Comparison of ENCODE assay signal across 19 cellular contexts in the genomic region with DNA sequence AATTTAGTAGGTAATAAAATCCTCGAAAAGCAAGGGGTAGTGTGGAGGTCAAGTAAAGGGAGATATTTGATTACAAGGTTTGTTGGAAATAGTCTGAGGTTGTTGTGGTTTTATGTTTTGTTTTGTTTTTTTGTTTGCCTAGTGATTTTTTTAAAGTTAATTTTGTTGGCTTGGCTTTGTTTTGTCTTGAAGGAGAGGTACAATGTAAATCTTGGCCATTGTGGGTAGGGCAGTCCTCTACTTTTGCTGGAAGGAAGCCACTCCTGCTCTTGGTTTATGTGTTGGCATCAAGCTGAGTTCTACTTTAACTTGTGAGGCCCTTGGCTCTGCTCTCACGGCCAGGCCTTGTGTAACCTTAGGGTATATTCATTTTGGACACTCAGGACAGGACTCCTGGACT. TPM values are rescaled to one million over a fixed set of nuclear protein-coding genes. Genes with fewer than 3 reads are reported as not detected.
DNase-seq lines count a peak whose midpoint lies in the region; FAIRE-seq and TF ChIP-seq lines count a peak whose summit lies in the region.
"Had no signal": no experiment of that assay in that cellular context is flagged by ENCODE, and none has a peak within 500 bp of the region (broad histone marks: within the 10 kb centered on the region; RNA-seq: fewer than 3 reads in every experiment).

No MANE protein-coding gene starts in this region.

- H3K36me3 ChIP-seq in MG63 (no peaks in the 10 kb centered on the region; the same call in 1 of the 2 replicates), smooth muscle cell (ENCODE audit: low read depth) (no peaks in the 10 kb centered on the region)
- H3K36me3 ChIP-seq: prostate gland had no signal

- H3K4me2 ChIP-seq in smooth muscle cell = peak overlapping the region; percentile 96

- WGBS in smooth muscle cell (ENCODE audit: low lambda C conversion rate) = 58% methylated on average over 2 of the region's 2 CpGs

- H3K4me1 Mint-ChIP-seq in brain (peaks cover 71% of the 10 kb centered on the region), mesothelial cell of epicardium (peaks cover 32% of the 10 kb centered on the region)

- H3K4me1 ChIP-seq in smooth muscle cell (ENCODE audit: low read depth) = peaks cover 32% of the 10 kb centered on the region

- H3K36me3 Mint-ChIP-seq in brain (peaks cover 38% of the 10 kb centered on the region), mesothelial cell of epicardium (peaks cover 5% of the 10 kb centered on the region)

- no peak overlapping the region for H2AFZ ChIP-seq in smooth muscle cell (ENCODE audit: low read depth)

- H3K27me3 ChIP-seq in MG63 = no peaks in the 10 kb centered on the region
- H3K27me3 ChIP-seq in smooth muscle cell (ENCODE audit: low read depth) = no peaks in the 10 kb centered on the region

- H3K9me3 Mint-ChIP-seq in brain = peaks cover 0 to 10% (median 6%) of the 10 kb centered on the region in 5 experiments
- H3K9me3 Mint-ChIP-seq in mesothelial cell of epicardium = peaks cover 5% of the 10 kb centered on the region
- H3K9me3 Mint-ChIP-seq: activated naive CD8-positive, alpha-beta T cell treated with anti-CD3 and anti-CD28 coated beads, Interleukin-2, amount 50 U/mL, for 24 hours; T-helper 2 cell treated with Interferon-gamma antibody and Interleukin-4, amounts not matched to agents 5 μg/mL and 100 μg/mL, for 36 hours had no signal

- TF ChIP-seq CTCF in brain (conservative IDR thresholded peaks at IDR 0.05) (no peak), mesothelial cell of epicardium (IDR thresholded peaks at IDR 0.05; ENCODE audit: unreplicated experiment) (no peak), smooth muscle cell (IDR thresholded peaks at IDR 0.05; ENCODE audit: borderline replicate concordance, insufficient read depth, poor library complexity, severe bottlenecking) (no peak)

- peaks cover 19% of the 10 kb centered on the region for H3F3A ChIP-seq in smooth muscle cell (ENCODE audit: low read depth)

- no peak overlapping the region for H3K4me3 ChIP-seq in MG63
- H3K4me3 ChIP-seq in smooth muscle cell = peak overlapping the region; percentile 91
- H3K4me3 ChIP-seq: mucosa of descending colon, prostate gland had no signal

- FAIRE-seq in RCC 7860 (lab: Jason Lieb, UNC) = no peak

- peaks cover 7% of the 10 kb centered on the region for H3K27me3 Mint-ChIP-seq in brain
- H3K27me3 Mint-ChIP-seq in mesothelial cell of epicardium (ENCODE audit: low read depth) = no peaks in the 10 kb centered on the region

- DNase-seq in MG63 (peak; percentile 55), mesothelial cell of epicardium (ENCODE audit: low spot score in 2 of 2, unreplicated experiment in 2 of 2) (no peak), smooth muscle cell (lab: John Stamatoyannopoulos, UW; ENCODE audit: unreplicated experiment) (no peak), GM19238 (ENCODE audit: insufficient read length, low spot score) (no peak), RCC 7860 (ENCODE audit: low spot score) (no peak), dermis blood vessel endothelial cell (no peak)
- DNase-seq: activated CD4-positive, alpha-beta T cell treated with anti-CD3 and anti-CD28 coated beads for 48 hours; activated naive CD8-positive, alpha-beta T cell treated with anti-CD3 and anti-CD28 coated beads, Interleukin-2, amount 50 U/mL, for 24 hours; activated T-cell treated with anti-CD3 and anti-CD28 coated beads, Interleukin-2, amount 50 U/mL, for 1 hour; DMS 273 treated with DMSO at 0.1 percent for 48 hours; mucosa of descending colon; NCI-H1417 treated with DMSO at 0.1 percent for 48 hours; NCI-H226; SHP77 treated with DMSO at 0.1 percent for 48 hours; stimulated activated CD4-positive, alpha-beta T cell treated with anti-CD3 and anti-CD28 coated beads, Interleukin-15, amount 100 ng/mL, for 24 hours had no signal

- peak overlapping the region in 4 of 5 experiments; percentile 16 to 99 (median 64) for H3K27ac Mint-ChIP-seq in brain
- peak overlapping the region; percentile 83 for H3K27ac Mint-ChIP-seq in mesothelial cell of epicardium
- H3K27ac Mint-ChIP-seq: activated naive CD8-positive, alpha-beta T cell treated with anti-CD3 and anti-CD28 coated beads, Interleukin-2, amount 50 U/mL, for 24 hours; B cell; T-helper 2 cell treated with Interferon-gamma antibody and Interleukin-4, amounts not matched to agents 5 μg/mL and 100 μg/mL, for 36 hours had no signal

- H4K20me1 ChIP-seq in smooth muscle cell (ENCODE audit: low read depth) = peaks cover 71% of the 10 kb centered on the region

- H3K9me3 ChIP-seq in MG63 = no peaks in the 10 kb centered on the region; the same call in 1 of the 2 replicates
- H3K9me3 ChIP-seq in smooth muscle cell (replicated peaks; ENCODE audit: low read depth) = no peaks in the 10 kb centered on the region
- H3K9me3 ChIP-seq: mucosa of descending colon, prostate gland had no signal

- peaks cover 81% of the 10 kb centered on the region for H3K79me2 ChIP-seq in smooth muscle cell (ENCODE audit: low read depth)

- H3K4me3 Mint-ChIP-seq in brain = peak overlapping the region in 4 of 5 experiments; percentile 54 to 86 (median 69)
- H3K4me3 Mint-ChIP-seq in mesothelial cell of epicardium = peak overlapping the region; percentile 13
- H3K4me3 Mint-ChIP-seq: activated naive CD8-positive, alpha-beta T cell treated with anti-CD3 and anti-CD28 coated beads, Interleukin-2, amount 50 U/mL, for 24 hours; B cell; T-helper 2 cell treated with Interferon-gamma antibody and Interleukin-4, amounts not matched to agents 5 μg/mL and 100 μg/mL, for 36 hours had no signal

- no peak overlapping the region for H3K9ac ChIP-seq in smooth muscle cell (ENCODE audit: low read depth)

- no peak overlapping the region for H3K27ac ChIP-seq in smooth muscle cell (ENCODE audit: low read depth)

RNA-seq across cellular contexts. Expression of a gene that starts 3.2 kb away (rescaled TPM):
- 15.1 TPM in 2 replicates for total RNA-seq in MG63 (2014; rRNA removed; shearing (Covaris generic); ENCODE audit: low replicate concordance)
- polyA plus RNA-seq in brain (ENCODE audit: insufficient read depth, low read depth, low replicate concordance) (65.6 TPM), smooth muscle cell (23.4 and 23.8 TPM in 2 replicates)
- total RNA-seq in mesothelial cell of epicardium (77.0 to 78.5 TPM (median 77.8 TPM) in 3 replicates), smooth muscle cell (61.0 and 63.5 TPM in 2 replicates), dermis blood vessel endothelial cell (38.1 and 53.4 TPM in 2 replicates)
